Comparison of ENCODE assay signal across 8 cellular contexts in genomic region chr19:17680235-17680722, GRCh38. TPM values are rescaled to one million over a fixed set of nuclear protein-coding genes. Genes with fewer than 3 reads are reported as not detected.
DNase-seq lines count a peak whose midpoint lies in the region; ATAC-seq, FAIRE-seq and TF ChIP-seq lines count a peak whose summit lies in the region.

No MANE protein-coding gene starts in this region.

- no peak overlapping the region; a peak in 1 of 7 replicates for H3K9ac ChIP-seq in H1 (replicated peaks in 1 of 4; ENCODE audit: extremely low read depth in 1 of 4, low read depth in 3 of 4, low read length in 3 of 4)

- no peak overlapping the region for H2BK120ac ChIP-seq in H1 (replicated peaks; ENCODE audit: low read depth, low read length)

- no peak for TF ChIP-seq RAD21 in H1 (IDR thresholded peaks at IDR 0.05 in 1 of 2, conservative IDR thresholded peaks at IDR 0.05 in 1 of 2; ENCODE audit: low read depth in 2 of 2, low read length in 2 of 2)

- peaks cover 57% of the 10 kb centered on the region for H3K27me3 Mint-ChIP-seq in activated CD4-positive, alpha-beta T cell treated with anti-CD3 and anti-CD28 coated beads, Interleukin-2, amount 10 ng/mL, durations not matched to agents 7 days and 5 days

- peaks cover 21% of the 10 kb centered on the region for H3K79me1 ChIP-seq in H1 (ENCODE audit: low read depth, low read length)

- peak overlapping the region; percentile 28 to 64 (median 40); a peak in 7 of 8 replicates for H3K4me3 ChIP-seq in H1 (ENCODE audit: extremely low read depth in 1 of 4, insufficient read depth in 2 of 4, low read depth in 3 of 4, low read length in 4 of 4)
- peak overlapping the region in 2 of 4 donors; percentile 27 to 41 for H3K4me3 ChIP-seq in esophagus squamous epithelium

- no peak for TF ChIP-seq EP300 in H1 (IDR thresholded peaks at IDR 0.05; ENCODE audit: borderline replicate concordance in 1 of 2, low read depth in 2 of 2, low read length in 2 of 2)

- H3K4ac ChIP-seq in H1 (replicated peaks; ENCODE audit: insufficient read length, low read depth, low read length): no peak overlapping the region

- H4K5ac ChIP-seq in H1 (ENCODE audit: insufficient read length, low read depth, low read length): no peak overlapping the region

- H2BK15ac ChIP-seq in H1 (ENCODE audit: low read length): no peak overlapping the region

- CTCF ChIA-PET in activated CD4-positive, alpha-beta T cell treated with anti-CD3 and anti-CD28 coated beads, Interleukin-2, amount 10 ng/mL, durations not matched to agents 7 days and 5 days (lab: Charles Lee): no interaction called here
- CTCF ChIA-PET in H1 (lab: Charles Lee; ENCODE audit: partially characterized antibody): no interaction called here

- WGBS in H1 (ENCODE audit: extremely low coverage in 1 of 2, insufficient coverage in 1 of 2, insufficient read length in 1 of 2, insufficient replicate concordance in 2 of 2, low coverage in 1 of 2, low lambda C conversion rate in 2 of 2, missing lambda C conversion rate in 1 of 2), 2 experiments: 17% methylated on average over 30 of the region's 37 CpGs; no CpG with 5 or more reads in 1 of the 2 experiments
- 8 to 30% methylated on average over 10 to 17 of the region's 37 CpGs for WGBS in esophagus squamous epithelium, 2 donors

- no peak overlapping the region for H4K8ac ChIP-seq in H1 (ENCODE audit: extremely low read depth, insufficient read depth, low read length)

- H3K9me3 Mint-ChIP-seq in activated CD4-positive, alpha-beta T cell treated with anti-CD3 and anti-CD28 coated beads, Interleukin-2, amount 10 ng/mL, durations not matched to agents 7 days and 5 days: no peaks in the 10 kb centered on the region

- no peak overlapping the region for H2BK20ac ChIP-seq in H1 (ENCODE audit: low read length)

- peaks cover 2% of the 10 kb centered on the region for H3K4me1 Mint-ChIP-seq in activated CD4-positive, alpha-beta T cell treated with anti-CD3 and anti-CD28 coated beads, Interleukin-2, amount 10 ng/mL, durations not matched to agents 7 days and 5 days

- no peak overlapping the region for H3K18ac ChIP-seq in H1 (ENCODE audit: extremely low read depth, low read length)

- peak; percentile 63 for ATAC-seq in HG03565 (IDR thresholded peaks at IDR 0.05; ENCODE audit: unreplicated experiment)
- peak; percentile 85 for ATAC-seq in stimulated activated naive CD8-positive, alpha-beta T cell treated with anti-CD3 and anti-CD28 coated beads, Interleukin-15, Interleukin-2, amounts not matched to agents 100 U/mL and 50 U/mL, for 24 hours

- H4K20me1 ChIP-seq in H1 (replicated peaks in 1 of 2; ENCODE audit: control insufficient read depth in 1 of 2, insufficient read depth in 2 of 2, low read length in 2 of 2): peaks cover 10 to 22% of the 10 kb centered on the region in 2 experiments

- in situ Hi-C loops in Caki2 (cut with HindIII; ENCODE audit: low pct_unique_long_range_greater_than_20kb, low sequenced_read_pairs): no loop called here

- no peaks in the 10 kb centered on the region for H3K36me3 Mint-ChIP-seq in activated CD4-positive, alpha-beta T cell treated with anti-CD3 and anti-CD28 coated beads, Interleukin-2, amount 10 ng/mL, durations not matched to agents 7 days and 5 days (ENCODE audit: low read depth)

- H2BK5ac ChIP-seq in H1 (ENCODE audit: low read depth, low read length): peak overlapping the region; percentile 18; the same call in 1 of the 2 replicates

- H3K9me3 ChIP-seq in H1 (ENCODE audit: insufficient read depth in 2 of 2, low read depth in 1 of 2, low read length in 1 of 2) (no peaks in the 10 kb centered on the region), esophagus squamous epithelium (no peaks in the 10 kb centered on the region)

- no peak overlapping the region for H4K91ac ChIP-seq in H1 (replicated peaks; ENCODE audit: insufficient read length, low read length)

- no peak overlapping the region for H3K27ac Mint-ChIP-seq in activated CD4-positive, alpha-beta T cell treated with anti-CD3 and anti-CD28 coated beads, Interleukin-2, amount 10 ng/mL, durations not matched to agents 7 days and 5 days

- H3K4me1 ChIP-seq in H1 (replicated peaks in 1 of 4; ENCODE audit: control insufficient read depth in 3 of 4, insufficient read depth in 4 of 4, low read length in 3 of 4): peaks cover under 1 to 11% (median 6%) of the 10 kb centered on the region in 4 experiments
- H3K4me1 ChIP-seq in esophagus squamous epithelium: peaks cover 0 to 11% (median 0%) of the 10 kb centered on the region in 3 donors

- peak overlapping the region; percentile 66 to 83 for H3K4me2 ChIP-seq in H1 (ENCODE audit: insufficient read depth in 1 of 2, low read depth in 2 of 2, low read length in 2 of 2)

- H3K14ac ChIP-seq in H1 (ENCODE audit: insufficient read length): no peak overlapping the region

- H2AK5ac ChIP-seq in H1 (ENCODE audit: low read depth, low read length): no peak overlapping the region

- TF ChIP-seq POLR2A in H1 (IDR thresholded peaks at IDR 0.05; ENCODE audit: control extremely low read depth in 1 of 2, low read depth in 2 of 2, low read length in 2 of 2) (no peak), esophagus squamous epithelium (IDR thresholded peaks at IDR 0.05) (no peak)

- no peak overlapping the region for H3K23ac ChIP-seq in H1 (ENCODE audit: insufficient read length)

- DNase-seq in Caki2 (ENCODE audit: low read depth) (peak; percentile 76), H1 (ENCODE audit: low read depth in 1 of 2, low spot score in 2 of 2) (no peak), midbrain (lab: John Stamatoyannopoulos, UW) (peak; percentile 1), esophagus squamous epithelium (lab: John Stamatoyannopoulos, UW) (no peak), T1000 (lab: John Stamatoyannopoulos, UW) (no peak)
- peak; percentile 25 for DNase-seq in activated CD4-positive, alpha-beta T cell treated with anti-CD3 and anti-CD28 coated beads, Interleukin-2, amount 10 ng/mL, durations not matched to agents 7 days and 5 days
- peak; percentile 67 for DNase-seq in stimulated activated naive CD8-positive, alpha-beta T cell treated with anti-CD3 and anti-CD28 coated beads, Interleukin-15, Interleukin-2, amounts not matched to agents 100 U/mL and 50 U/mL, for 24 hours

- peaks cover 6% of the 10 kb centered on the region; the same call in 1 of the 2 replicates for H3K23me2 ChIP-seq in H1 (ENCODE audit: low read depth, low read length)

- H2AFZ ChIP-seq in H1 (ENCODE audit: low read length): no peak overlapping the region

- no peak for FAIRE-seq in H1 (lab: Jason Lieb, UNC)

- intact Hi-C loops in esophagus squamous epithelium (cut with DNase I): no loop called here

- H3K56ac ChIP-seq in H1 (replicated peaks; ENCODE audit: insufficient read length, low read depth, low read length): no peak overlapping the region

- TF ChIP-seq CTCF in H1 (IDR thresholded peaks at IDR 0.05; ENCODE audit: control extremely low read depth in 1 of 3, insufficient read depth in 1 of 3, low read depth in 1 of 3, low read length in 3 of 3): no peak
- no peak for TF ChIP-seq CTCF in esophagus squamous epithelium (IDR thresholded peaks at IDR 0.05)

- H3K4me3 Mint-ChIP-seq in activated CD4-positive, alpha-beta T cell treated with anti-CD3 and anti-CD28 coated beads, Interleukin-2, amount 10 ng/mL, durations not matched to agents 7 days and 5 days: no peak overlapping the region

- no peak overlapping the region for H2BK12ac ChIP-seq in H1 (ENCODE audit: low read depth, low read length)

- H3K27ac ChIP-seq in H1 (ENCODE audit: low read depth, low read length) (no peak overlapping the region), esophagus squamous epithelium (peak overlapping the region in 1 of 4 donors; percentile 64)

- peaks cover 11 to 64% of the 10 kb centered on the region in 2 experiments for H3K79me2 ChIP-seq in H1 (ENCODE audit: control insufficient read depth in 1 of 2, insufficient read depth in 2 of 2, low read length in 2 of 2)

- H3K36me3 ChIP-seq in H1 (ENCODE audit: control insufficient read depth in 2 of 4, insufficient read depth in 4 of 4, low read length in 3 of 4): no peaks in the 10 kb centered on the region
- H3K36me3 ChIP-seq in esophagus squamous epithelium: no peaks in the 10 kb centered on the region

- H3K27me3 ChIP-seq in H1 (replicated peaks in 1 of 4; ENCODE audit: control insufficient read depth in 3 of 4, extremely low read depth in 1 of 4, insufficient read depth in 3 of 4, low read length in 3 of 4): no peaks in the 10 kb centered on the region
- peaks cover 0 to 94% (median 2%) of the 10 kb centered on the region in 4 donors for H3K27me3 ChIP-seq in esophagus squamous epithelium

- POLR2A ChIA-PET in activated CD4-positive, alpha-beta T cell treated with anti-CD3 and anti-CD28 coated beads, Interleukin-2, amount 10 ng/mL, durations not matched to agents 7 days and 5 days (lab: Charles Lee): no interaction called here
- POLR2A ChIA-PET in H1 (lab: Charles Lee; ENCODE audit: partially characterized antibody): interaction anchor here (0.8 to 1.5 kb wide), 4 partner anchors 8 to 119 kb away, joined by 3 to 7 read pairs (median 4); partner anchors contain the start of genes MAP1S and UNC13A

RNA-seq across cellular contexts. Expression of gene UNC13A, which starts 7.9 kb away (rescaled TPM):
- 0.06 TPM in 1 of 2 replicates, not detected in the other for total RNA-seq in Caki2 (2014; rRNA removed; shearing (Covaris generic); ENCODE audit: low replicate concordance)
- total RNA-seq in activated CD4-positive, alpha-beta T cell treated with anti-CD3 and anti-CD28 coated beads, Interleukin-2, amount 10 ng/mL, durations not matched to agents 7 days and 5 days: under 1 TPM; 0.02 to 0.04 TPM
- 45.0 and 47.6 TPM in 2 replicates for total RNA-seq in H1 (2021; fragmentation: NEBNext Ultra II Directional; extraction: Animal tissue kit (Norgen Biotek cat#: 25700))
- polyA plus RNA-seq in H1 (2011; rRNA removed): 13.1 and 15.8 TPM in 2 replicates
- polyA plus RNA-seq in H1 (2011; cell fraction: cytosol; rRNA removed): 16.9 TPM
- polyA plus RNA-seq in H1 (2011; cell fraction: nucleus; rRNA removed): 49.4 TPM
- 26.1 to 33.9 TPM (median 30.6 TPM) in 4 replicates for polyA plus RNA-seq in H1 (2012, experiment 1 of 2)
- polyA plus RNA-seq in H1 (2012, experiment 2 of 2): 6.6 TPM
- polyA plus RNA-seq in H1 (2013, experiment 1 of 2): 18.5 TPM
- polyA plus RNA-seq in H1 (2013, experiment 2 of 2): 18.8 TPM
- 30.3 and 40.8 TPM in 2 replicates for polyA minus RNA-seq in H1 (2011; rRNA and poly(A)+ RNA removed)
- polyA minus RNA-seq in H1 (2011; cell fraction: cytosol; rRNA and poly(A)+ RNA removed): 22.1 TPM
- polyA minus RNA-seq in H1 (2011; cell fraction: nucleus; rRNA and poly(A)+ RNA removed): 31.9 TPM
- total RNA-seq in esophagus squamous epithelium: under 1 TPM in 2 of 4 donors, not detected in 2; 0.06 to 0.22 TPM

RNA-seq across cellular contexts. Expression of gene MAP1S, which starts 39.0 kb away (rescaled TPM):
- total RNA-seq in Caki2 (2014; rRNA removed; shearing (Covaris generic); ENCODE audit: low replicate concordance): 46.5 and 56.1 TPM in 2 replicates
- total RNA-seq in activated CD4-positive, alpha-beta T cell treated with anti-CD3 and anti-CD28 coated beads, Interleukin-2, amount 10 ng/mL, durations not matched to agents 7 days and 5 days: 10 to 100 TPM; 75.3 to 75.7 TPM
- 115 and 116 TPM in 2 replicates for total RNA-seq in H1 (2021; fragmentation: NEBNext Ultra II Directional; extraction: Animal tissue kit (Norgen Biotek cat#: 25700))
- polyA plus RNA-seq in H1 (2011; rRNA removed): 66.7 and 161 TPM in 2 replicates
- polyA plus RNA-seq in H1 (2011; cell fraction: cytosol; rRNA removed): 36.1 TPM
- 88.4 TPM for polyA plus RNA-seq in H1 (2011; cell fraction: nucleus; rRNA removed)
- 82.0 to 146 TPM (median 135 TPM) in 4 replicates for polyA plus RNA-seq in H1 (2012, experiment 1 of 2)
- 65.2 TPM for polyA plus RNA-seq in H1 (2012, experiment 2 of 2)
- 49.7 TPM for polyA plus RNA-seq in H1 (2013, experiment 1 of 2)
- 45.9 TPM for polyA plus RNA-seq in H1 (2013, experiment 2 of 2)
- 67.0 and 81.2 TPM in 2 replicates for polyA minus RNA-seq in H1 (2011; rRNA and poly(A)+ RNA removed)
- 103 TPM for polyA minus RNA-seq in H1 (2011; cell fraction: cytosol; rRNA and poly(A)+ RNA removed)
- polyA minus RNA-seq in H1 (2011; cell fraction: nucleus; rRNA and poly(A)+ RNA removed): 39.2 TPM
- total RNA-seq in esophagus squamous epithelium: 10 to 100 TPM in 3 of 4 donors, 1 to 10 TPM in 1; 4.8 to 16.3 (median 11.4) TPM

Comparison
In these comparisons a context has a peak if more than half of its experiments do, and no peak if none do; other contexts are left out.
1. DNase-seq: peak in Caki2 (single experiment), activated CD4-positive, alpha-beta T cell treated with anti-CD3 and anti-CD28 coated beads, Interleukin-2, amount 10 ng/mL, durations not matched to agents 7 days and 5 days (single experiment), midbrain (single experiment) and stimulated activated naive CD8-positive, alpha-beta T cell treated with anti-CD3 and anti-CD28 coated beads, Interleukin-15, Interleukin-2, amounts not matched to agents 100 U/mL and 50 U/mL, for 24 hours (single experiment); none in H1 (0 of 2), esophagus squamous epithelium (single experiment) and T1000 (single experiment).
2. RNA of gene UNC13A, which starts 7.9 kb away (total RNA-seq): 45.0 to 47.6 TPM in H1; 0.06 to 0.22 TPM in esophagus squamous epithelium, 0.02 to 0.04 TPM in activated CD4-positive, alpha-beta T cell treated with anti-CD3 and anti-CD28 coated beads, Interleukin-2, amount 10 ng/mL, durations not matched to agents 7 days and 5 days and 0.06 TPM in Caki2; every median in the first group is over 10 times any median in the second.